1 cellular context compared by ENCODE assay signal in genomic region chr16:87723224-87723619, GRCh38.
TF ChIP-seq lines count a peak whose summit lies in the region.

No MANE protein-coding gene starts in this region.

TF ChIP-seq in HEK293, 187 proteins besides CTCF, POLR2A, EP300 and RAD21 (continued from another document and continues in another):
- no peak for TF ChIP-seq ZNF302 (tag by site-specific recombination; IDR thresholded peaks at IDR 0.05; ENCODE audit: low read depth)
- TF ChIP-seq ZNF621 (tag by site-specific recombination; IDR thresholded peaks at IDR 0.05), result no peak
- TF ChIP-seq SP7 (tag by site-specific recombination; IDR thresholded peaks at IDR 0.05), result peak; percentile 74
- TF ChIP-seq ZBTB21 (tag by site-specific recombination; IDR thresholded peaks at IDR 0.05), result peak; percentile 31; the same call in 1 of the 2 replicates
- 0 out of 2 replicates have a peak, but pooled peaks have one; percentile 22 for TF ChIP-seq PRDM4 (tag by site-specific recombination; IDR thresholded peaks at IDR 0.05)
- TF ChIP-seq ZNF433 (tag by site-specific recombination; IDR thresholded peaks at IDR 0.05; ENCODE audit: low read depth), result no peak
- TF ChIP-seq ZIC2 (tag by site-specific recombination; IDR thresholded peaks at IDR 0.05), result peak; percentile 91
- TF ChIP-seq ZNF510 (tag by site-specific recombination; IDR thresholded peaks at IDR 0.05; ENCODE audit: insufficient replicate concordance), result no peak
- TF ChIP-seq ZNF549 (tag by site-specific recombination; IDR thresholded peaks at IDR 0.05), result no peak
- TF ChIP-seq ZNF311 (tag by site-specific recombination; IDR thresholded peaks at IDR 0.05; ENCODE audit: borderline replicate concordance), result no peak
- TF ChIP-seq FEZF1 (tag by site-specific recombination; IDR thresholded peaks at IDR 0.05), result peak; percentile 95
- TF ChIP-seq OSR2 (tag by site-specific recombination; IDR thresholded peaks at IDR 0.05), result peak; percentile 79
- 0 out of 2 replicates have a peak, but pooled peaks have one; percentile 12 for TF ChIP-seq ZNF324 (tag by site-specific recombination; IDR thresholded peaks at IDR 0.05)
- TF ChIP-seq GLI4 (tag by site-specific recombination; IDR thresholded peaks at IDR 0.05), result no peak
- TF ChIP-seq ZBTB8A (tag by site-specific recombination; IDR thresholded peaks at IDR 0.05), result peak; percentile 44; the same call in 1 of the 2 replicates
- TF ChIP-seq ZNF645 (tag by site-specific recombination; IDR thresholded peaks at IDR 0.05), result no peak
- TF ChIP-seq, protein P1, sequence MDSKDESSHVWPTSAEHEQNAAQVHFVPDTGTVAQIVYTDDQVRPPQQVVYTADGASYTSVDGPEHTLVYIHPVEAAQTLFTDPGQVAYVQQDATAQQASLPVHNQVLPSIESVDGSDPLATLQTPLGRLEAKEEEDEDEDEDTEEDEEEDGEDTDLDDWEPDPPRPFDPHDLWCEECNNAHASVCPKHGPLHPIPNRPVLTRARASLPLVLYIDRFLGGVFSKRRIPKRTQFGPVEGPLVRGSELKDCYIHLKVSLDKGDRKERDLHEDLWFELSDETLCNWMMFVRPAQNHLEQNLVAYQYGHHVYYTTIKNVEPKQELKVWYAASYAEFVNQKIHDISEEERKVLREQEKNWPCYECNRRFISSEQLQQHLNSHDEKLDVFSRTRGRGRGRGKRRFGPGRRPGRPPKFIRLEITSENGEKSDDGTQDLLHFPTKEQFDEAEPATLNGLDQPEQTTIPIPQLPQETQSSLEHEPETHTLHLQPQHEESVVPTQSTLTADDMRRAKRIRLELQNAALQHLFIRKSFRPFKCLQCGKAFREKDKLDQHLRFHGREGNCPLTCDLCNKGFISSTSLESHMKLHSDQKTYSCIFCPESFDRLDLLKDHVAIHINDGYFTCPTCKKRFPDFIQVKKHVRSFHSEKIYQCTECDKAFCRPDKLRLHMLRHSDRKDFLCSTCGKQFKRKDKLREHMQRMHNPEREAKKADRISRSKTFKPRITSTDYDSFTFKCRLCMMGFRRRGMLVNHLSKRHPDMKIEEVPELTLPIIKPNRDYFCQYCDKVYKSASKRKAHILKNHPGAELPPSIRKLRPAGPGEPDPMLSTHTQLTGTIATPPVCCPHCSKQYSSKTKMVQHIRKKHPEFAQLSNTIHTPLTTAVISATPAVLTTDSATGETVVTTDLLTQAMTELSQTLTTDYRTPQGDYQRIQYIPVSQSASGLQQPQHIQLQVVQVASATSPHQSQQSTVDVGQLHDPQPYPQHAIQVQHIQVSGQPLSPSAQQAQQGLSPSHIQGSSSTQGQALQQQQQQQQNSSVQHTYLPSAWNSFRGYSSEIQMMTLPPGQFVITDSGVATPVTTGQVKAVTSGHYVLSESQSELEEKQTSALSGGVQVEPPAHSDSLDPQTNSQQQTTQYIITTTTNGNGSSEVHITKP (tag by site-specific recombination; IDR thresholded peaks at IDR 0.05), result peak; percentile 54
- TF ChIP-seq PBX3 (CRISPR knock-in tag; IDR thresholded peaks at IDR 0.05), result no peak
- TF ChIP-seq PATZ1 (tag by site-specific recombination; IDR thresholded peaks at IDR 0.05), result peak; percentile 42; the same call in 1 of the 2 replicates
- peak; percentile 34; the same call in 1 of the 2 replicates for TF ChIP-seq TSHZ1 (tag by site-specific recombination; IDR thresholded peaks at IDR 0.05; ENCODE audit: borderline replicate concordance)
- peak; percentile 91 for TF ChIP-seq ZNF660 (tag by site-specific recombination; IDR thresholded peaks at IDR 0.05)
- TF ChIP-seq ZFHX2 (tag by site-specific recombination; conservative IDR thresholded peaks at IDR 0.05), result peak; percentile 88
- 0 out of 2 replicates have a peak, but pooled peaks have one; percentile 14 for TF ChIP-seq ZXDB (tag by site-specific recombination; IDR thresholded peaks at IDR 0.05)
- no peak for TF ChIP-seq WT1 (tag by site-specific recombination; IDR thresholded peaks at IDR 0.05)
- TF ChIP-seq ZNF843 (tag by site-specific recombination; IDR thresholded peaks at IDR 0.05), result peak; percentile 88
- TF ChIP-seq ZNF341 (tag by site-specific recombination; IDR thresholded peaks at IDR 0.05; ENCODE audit: low read depth), result peak; percentile 52; the same call in 1 of the 2 replicates
- TF ChIP-seq ZNF23 (tag by site-specific recombination; IDR thresholded peaks at IDR 0.05; ENCODE audit: borderline replicate concordance), result no peak
- peak; percentile 80 for TF ChIP-seq ZNF629 (tag by site-specific recombination; IDR thresholded peaks at IDR 0.05)
- no peak for TF ChIP-seq ZNF624 (tag by site-specific recombination; IDR thresholded peaks at IDR 0.05)
- TF ChIP-seq SCRT1 (tag by site-specific recombination; IDR thresholded peaks at IDR 0.05; ENCODE audit: borderline replicate concordance), result no peak
- TF ChIP-seq ZBTB26 (tag by site-specific recombination; optimal IDR thresholded peaks at IDR 0.05), result peak; percentile 27
- TF ChIP-seq ZFP3 (tag by site-specific recombination; IDR thresholded peaks at IDR 0.05; ENCODE audit: low read depth), result no peak
- TF ChIP-seq ZNF544 (tag by site-specific recombination; IDR thresholded peaks at IDR 0.05), result no peak
- TF ChIP-seq, protein P2, sequence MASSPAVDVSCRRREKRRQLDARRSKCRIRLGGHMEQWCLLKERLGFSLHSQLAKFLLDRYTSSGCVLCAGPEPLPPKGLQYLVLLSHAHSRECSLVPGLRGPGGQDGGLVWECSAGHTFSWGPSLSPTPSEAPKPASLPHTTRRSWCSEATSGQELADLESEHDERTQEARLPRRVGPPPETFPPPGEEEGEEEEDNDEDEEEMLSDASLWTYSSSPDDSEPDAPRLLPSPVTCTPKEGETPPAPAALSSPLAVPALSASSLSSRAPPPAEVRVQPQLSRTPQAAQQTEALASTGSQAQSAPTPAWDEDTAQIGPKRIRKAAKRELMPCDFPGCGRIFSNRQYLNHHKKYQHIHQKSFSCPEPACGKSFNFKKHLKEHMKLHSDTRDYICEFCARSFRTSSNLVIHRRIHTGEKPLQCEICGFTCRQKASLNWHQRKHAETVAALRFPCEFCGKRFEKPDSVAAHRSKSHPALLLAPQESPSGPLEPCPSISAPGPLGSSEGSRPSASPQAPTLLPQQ (tag by site-specific recombination; IDR thresholded peaks at IDR 0.05), result peak; percentile 76
- 0 out of 2 replicates have a peak, but pooled peaks have one; percentile 46 for TF ChIP-seq PRDM1 (tag by site-specific recombination; IDR thresholded peaks at IDR 0.05)
- no peak for TF ChIP-seq ZNF132 (tag by site-specific recombination; IDR thresholded peaks at IDR 0.05; ENCODE audit: borderline replicate concordance)
- peak; percentile 79; the same call in 1 of the 2 replicates for TF ChIP-seq ZEB2 (tag by site-specific recombination; IDR thresholded peaks at IDR 0.05)
- TF ChIP-seq, protein P3, sequence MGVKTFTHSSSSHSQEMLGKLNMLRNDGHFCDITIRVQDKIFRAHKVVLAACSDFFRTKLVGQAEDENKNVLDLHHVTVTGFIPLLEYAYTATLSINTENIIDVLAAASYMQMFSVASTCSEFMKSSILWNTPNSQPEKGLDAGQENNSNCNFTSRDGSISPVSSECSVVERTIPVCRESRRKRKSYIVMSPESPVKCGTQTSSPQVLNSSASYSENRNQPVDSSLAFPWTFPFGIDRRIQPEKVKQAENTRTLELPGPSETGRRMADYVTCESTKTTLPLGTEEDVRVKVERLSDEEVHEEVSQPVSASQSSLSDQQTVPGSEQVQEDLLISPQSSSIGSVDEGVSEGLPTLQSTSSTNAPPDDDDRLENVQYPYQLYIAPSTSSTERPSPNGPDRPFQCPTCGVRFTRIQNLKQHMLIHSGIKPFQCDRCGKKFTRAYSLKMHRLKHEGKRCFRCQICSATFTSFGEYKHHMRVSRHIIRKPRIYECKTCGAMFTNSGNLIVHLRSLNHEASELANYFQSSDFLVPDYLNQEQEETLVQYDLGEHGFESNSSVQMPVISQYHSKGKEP (tag by site-specific recombination; IDR thresholded peaks at IDR 0.05), result peak; percentile 78
- TF ChIP-seq, protein P4, sequence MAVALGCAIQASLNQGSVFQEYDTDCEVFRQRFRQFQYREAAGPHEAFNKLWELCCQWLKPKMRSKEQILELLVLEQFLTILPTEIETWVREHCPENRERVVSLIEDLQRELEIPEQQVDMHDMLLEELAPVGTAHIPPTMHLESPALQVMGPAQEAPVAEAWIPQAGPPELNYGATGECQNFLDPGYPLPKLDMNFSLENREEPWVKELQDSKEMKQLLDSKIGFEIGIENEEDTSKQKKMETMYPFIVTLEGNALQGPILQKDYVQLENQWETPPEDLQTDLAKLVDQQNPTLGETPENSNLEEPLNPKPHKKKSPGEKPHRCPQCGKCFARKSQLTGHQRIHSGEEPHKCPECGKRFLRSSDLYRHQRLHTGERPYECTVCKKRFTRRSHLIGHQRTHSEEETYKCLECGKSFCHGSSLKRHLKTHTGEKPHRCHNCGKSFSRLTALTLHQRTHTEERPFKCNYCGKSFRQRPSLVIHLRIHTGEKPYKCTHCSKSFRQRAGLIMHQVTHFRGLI (tag by site-specific recombination; IDR thresholded peaks at IDR 0.05), result no peak
